Comparison of ENCODE assay signal across 22 cellular contexts in the genomic region with DNA sequence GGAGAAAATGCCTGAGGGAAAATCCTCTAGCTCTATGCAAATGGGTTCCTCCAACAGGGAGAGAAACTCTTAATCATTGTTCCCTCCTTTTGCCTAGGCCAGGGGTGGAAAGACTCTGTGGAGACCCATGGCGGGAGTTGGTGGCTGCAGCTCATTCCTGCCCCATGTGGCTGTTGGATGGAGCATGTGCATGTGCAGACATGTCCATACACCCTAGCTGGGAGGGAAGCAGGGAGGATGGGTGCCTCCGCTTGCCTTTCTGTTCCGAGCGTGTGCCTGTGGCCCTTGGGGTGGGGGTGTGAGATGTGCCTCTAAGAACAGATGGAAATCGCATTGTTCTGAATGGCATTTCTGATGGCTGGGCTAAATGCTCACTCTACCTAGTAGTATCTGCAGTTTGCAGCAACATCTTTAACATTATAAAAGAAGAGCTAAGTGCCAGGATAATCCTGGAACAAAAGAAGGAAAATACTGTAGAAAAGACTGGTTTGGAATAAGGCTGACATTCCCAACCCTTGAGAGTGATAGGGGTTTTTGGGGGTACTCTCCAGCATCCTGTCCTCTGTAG. TPM values are rescaled to one million over a fixed set of nuclear protein-coding genes. Genes with fewer than 3 reads are reported as not detected.
DNase-seq lines count a peak whose midpoint lies in the region; ATAC-seq and TF ChIP-seq lines count a peak whose summit lies in the region.
"Had no signal": no experiment of that assay in that cellular context is flagged by ENCODE, and none has a peak within 500 bp of the region (broad histone marks: within the 10 kb centered on the region; RNA-seq: fewer than 3 reads in every experiment).

No MANE protein-coding gene starts in this region.

- intact Hi-C loops in MCF 10A (cut with micrococcal nuclease) = no loop called here
- intact Hi-C loops in breast epithelium (cut with DNase I; ENCODE audit: low total_unique reads) = loop anchor here (10.0 kb wide), 1 partner anchor 285 kb away; no protein-coding TSS in a partner anchor

- H3K27me3 Mint-ChIP-seq in MCF 10A (ENCODE audit: insufficient read depth, unreplicated experiment) = no peaks in the 10 kb centered on the region
- H3K27me3 Mint-ChIP-seq in progenitor cell of endocrine pancreas = no peaks in the 10 kb centered on the region
- H3K27me3 Mint-ChIP-seq: CD4-positive, alpha-beta memory T cell had no signal

- POLR2A ChIA-PET in MCF 10A (lab: Yijun Ruan, JAX) = interaction anchor here (0.7 to 0.9 kb wide), 2 partner anchors 12 to 15 kb away, joined by 3 read pairs; no protein-coding TSS in a partner anchor

- DNase-seq in MCF 10A (ENCODE audit: unreplicated experiment) = peak; percentile 49
- no peak for DNase-seq in breast epithelium (ENCODE audit: low spot score in 2 of 2)
- DNase-seq in NT2/D1 (ENCODE audit: low read depth, low spot score) = peak; percentile 57
- no peak for DNase-seq in epithelial cell of prostate (ENCODE audit: low read depth, low spot score)
- DNase-seq in mesenteric fat pad (ENCODE audit: low spot score) = no peak
- no peak for DNase-seq in progenitor cell of endocrine pancreas (ENCODE audit: low spot score, unreplicated experiment)
- DNase-seq: CD4-positive, alpha-beta memory T cell; DMS 273 treated with DMSO at 0.1 percent for 48 hours; DND-41; GOT3; MM.1S; NCI-H1048; NCI-H1417 treated with DMSO at 0.1 percent for 48 hours; NCI-H187; NCI-H446; NCI-H526; Right ventricle myocardium superior had no signal

- H3K9me3 Mint-ChIP-seq in MCF 10A (ENCODE audit: unreplicated experiment) = no peaks in the 10 kb centered on the region
- peaks cover 43% of the 10 kb centered on the region for H3K9me3 Mint-ChIP-seq in progenitor cell of endocrine pancreas (ENCODE audit: low read depth)

- no peak overlapping the region for H3K27ac Mint-ChIP-seq in MCF 10A (ENCODE audit: low read depth, unreplicated experiment)
- H3K27ac Mint-ChIP-seq in progenitor cell of endocrine pancreas = no peak overlapping the region
- H3K27ac Mint-ChIP-seq: CD4-positive, alpha-beta memory T cell had no signal

- no peaks in the 10 kb centered on the region for H3K4me1 ChIP-seq in breast epithelium
- H3K4me1 ChIP-seq in NT2/D1 (ENCODE audit: insufficient read depth, insufficient read length) = no peaks in the 10 kb centered on the region
- H3K4me1 ChIP-seq: Caco-2 had no signal

- H3K4me3 ChIP-seq in breast epithelium = no peak overlapping the region
- H3K4me3 ChIP-seq in NT2/D1 (ENCODE audit: insufficient read length, low read depth) = no peak overlapping the region
- H3K4me3 ChIP-seq: BLaER1 had no signal

- H3K9me3 ChIP-seq in breast epithelium = peaks cover 23 to 33% of the 10 kb centered on the region in 2 donors
- peaks cover 42% of the 10 kb centered on the region for H3K9me3 ChIP-seq in NT2/D1 (ENCODE audit: insufficient read depth, low read length)

- peaks cover 7% of the 10 kb centered on the region for H3K4me1 Mint-ChIP-seq in MCF 10A (ENCODE audit: insufficient read depth, unreplicated experiment)
- no peaks in the 10 kb centered on the region for H3K4me1 Mint-ChIP-seq in progenitor cell of endocrine pancreas (ENCODE audit: low read depth)

- no peak for TF ChIP-seq POLR2A in breast epithelium (IDR thresholded peaks at IDR 0.05)

- H3K36me3 Mint-ChIP-seq in MCF 10A (ENCODE audit: insufficient read depth, unreplicated experiment) (no peaks in the 10 kb centered on the region), progenitor cell of endocrine pancreas (ENCODE audit: insufficient read depth) (peaks cover 51% of the 10 kb centered on the region)

- H3K27ac ChIP-seq in breast epithelium = no peak overlapping the region
- peak overlapping the region; percentile 76 for H3K27ac ChIP-seq in epithelial cell of prostate
- H3K27ac ChIP-seq: 22Rv1, BLaER1 had no signal

- H3K36me3 ChIP-seq in breast epithelium (no peaks in the 10 kb centered on the region), NT2/D1 (ENCODE audit: insufficient read depth, insufficient read length, low read length) (peaks cover 4% of the 10 kb centered on the region)

- no peak overlapping the region for H3K9ac ChIP-seq in NT2/D1 (ENCODE audit: insufficient read length, low read depth)
- H3K9ac ChIP-seq: BLaER1 had no signal

- TF ChIP-seq CTCF in MCF 10A (IDR thresholded peaks at IDR 0.05; ENCODE audit: unreplicated experiment) = no peak
- TF ChIP-seq CTCF in breast epithelium (IDR thresholded peaks at IDR 0.05) = no peak
- no peak for TF ChIP-seq CTCF in progenitor cell of endocrine pancreas (IDR thresholded peaks at IDR 0.05; ENCODE audit: unreplicated experiment)

- BruUV-seq in MCF 10A (replicated peaks; lab: Mats Ljungman, UMichigan) = no TSS peak

- no peaks in the 10 kb centered on the region for H3K27me3 ChIP-seq in breast epithelium
- no peaks in the 10 kb centered on the region for H3K27me3 ChIP-seq in NT2/D1 (ENCODE audit: insufficient read depth, insufficient read length)
- H3K27me3 ChIP-seq: BLaER1 had no signal

- no peak for ATAC-seq in GM18520 (IDR thresholded peaks at IDR 0.05; ENCODE audit: unreplicated experiment)
- ATAC-seq in HG03460 (IDR thresholded peaks at IDR 0.05; ENCODE audit: unreplicated experiment) = no peak

- CTCF ChIA-PET in MCF 10A (lab: Yijun Ruan, JAX) = interaction anchor here (0.6 to 1.3 kb wide), 3 partner anchors 166 to 423 kb away, joined by 3 to 7 read pairs (median 3); no protein-coding TSS in a partner anchor

- H3K4me3 Mint-ChIP-seq in MCF 10A (ENCODE audit: unreplicated experiment) = no peak overlapping the region
- no peak overlapping the region for H3K4me3 Mint-ChIP-seq in progenitor cell of endocrine pancreas (ENCODE audit: low read depth)
- H3K4me3 Mint-ChIP-seq: CD4-positive, alpha-beta memory T cell had no signal

RNA-seq across cellular contexts. Expression of a gene that starts 31.7 kb away (rescaled TPM):
- 16.8 and 19.9 TPM in 2 replicates for total RNA-seq in MCF 10A (2022)
- 10 to 100 TPM in 2 of 3 donors, 1 to 10 TPM in 1; 9.8 to 30.3 (median 16.4) TPM for total RNA-seq in breast epithelium
- 7.7 TPM for total RNA-seq in mesenteric fat pad
- 16.7 and 17.2 TPM in 2 replicates for total RNA-seq in progenitor cell of endocrine pancreas

RNA-seq across cellular contexts. Expression of a gene that starts 32.0 kb away (rescaled TPM):
- total RNA-seq in MCF 10A (2022) (8.9 and 12.9 TPM in 2 replicates), breast epithelium (1 to 10 TPM in 1 of 3 donors, under 1 TPM in 2; 0.32 to 1.5 (median 0.33) TPM), mesenteric fat pad (0.32 TPM), progenitor cell of endocrine pancreas (17.0 and 19.1 TPM in 2 replicates)

Comparison
In these comparisons a context has a peak if more than half of its experiments do, and no peak if none do; other contexts are left out.
1. DNase-seq: peak in MCF 10A (single experiment) and NT2/D1 (single experiment); none in breast epithelium (0 of 2), epithelial cell of prostate (single experiment), mesenteric fat pad (single experiment) and progenitor cell of endocrine pancreas (single experiment).